Comparison of ENCODE assay signal across 33 cellular contexts in genomic region chr4:41389356-41389755, GRCh38.
"Had no signal": no experiment of that assay in that cellular context is flagged by ENCODE, and none has a peak within 500 bp of the region (broad histone marks: within the 10 kb centered on the region; RNA-seq: fewer than 3 reads in every experiment).

No MANE protein-coding gene starts in this region.

- H3K4me2 ChIP-seq: KMS-11 had no signal

- H3K9me3 Mint-ChIP-seq: activated CD4-positive, alpha-beta memory T cell treated with anti-CD3 and anti-CD28 coated beads for 36 hours; activated naive CD4-positive, alpha-beta T cell treated with anti-CD3 and anti-CD28 coated beads, Interleukin-2, amount 10 ng/mL, durations not matched to agents 7 days and 5 days; activated T-cell treated with anti-CD3 and anti-CD28 coated beads, Interleukin-2, amount 50 U/mL, for 4 hours; activated T-helper 1 cell treated with anti-CD3 and anti-CD28 coated beads, Interleukin-12 subunit alpha, Interleukin-12 subunit beta, Interleukin-2, Interleukin-4 antibody, amounts not matched to agents 30 ng/mL and 10 ng/mL and 1 ng/mL, durations not matched to agents 14 hours and 24 hours and 36 hours had no signal

- ATAC-seq: activated naive CD8-positive, alpha-beta T cell treated with anti-CD3 and anti-CD28 coated beads, Interleukin-2, amount 50 U/mL, for 24 hours; activated T-cell treated with anti-CD3 and anti-CD28 coated beads, Interleukin-2, amount 50 U/mL, for 4 hours; PC-3; Right ventricle myocardium inferior had no signal

- H3K36me3 Mint-ChIP-seq: activated CD4-positive, alpha-beta memory T cell treated with anti-CD3 and anti-CD28 coated beads for 36 hours; activated naive CD4-positive, alpha-beta T cell treated with anti-CD3 and anti-CD28 coated beads, Interleukin-2, amount 10 ng/mL, durations not matched to agents 7 days and 5 days; activated naive CD8-positive, alpha-beta T cell had no signal

- H3K4me3 Mint-ChIP-seq: activated B cell treated with CpG ODN at 0.5 μM for 24 hours; activated CD4-positive, alpha-beta memory T cell treated with anti-CD3 and anti-CD28 coated beads for 36 hours; activated naive CD4-positive, alpha-beta T cell treated with anti-CD3 and anti-CD28 coated beads, Interleukin-2, amount 10 ng/mL, durations not matched to agents 7 days and 5 days; activated naive CD8-positive, alpha-beta T cell; activated naive CD8-positive, alpha-beta T cell treated with anti-CD3 and anti-CD28 coated beads, Interleukin-2, amount 50 U/mL, for 24 hours; activated T-cell treated with anti-CD3 and anti-CD28 coated beads, Interleukin-2, amount 50 U/mL, for 4 hours; activated T-helper 1 cell treated with anti-CD3 and anti-CD28 coated beads, Interleukin-12 subunit alpha, Interleukin-12 subunit beta, Interleukin-2, Interleukin-4 antibody, amounts not matched to agents 30 ng/mL and 10 ng/mL and 1 ng/mL, durations not matched to agents 14 hours and 24 hours and 36 hours had no signal

- DNase-seq: activated B cell treated with CpG ODN at 0.5 μM for 24 hours; activated CD4-positive, alpha-beta memory T cell treated with anti-CD3 and anti-CD28 coated beads for 36 hours; activated CD4-positive, alpha-beta T cell treated with anti-CD3 and anti-CD28 coated beads for 4 hours; activated CD4-positive, alpha-beta T cell treated with anti-CD3 and anti-CD28 coated beads, Interleukin-2, amount 50 U/mL, for 1 hour; activated CD4-positive, CD25-positive, alpha-beta regulatory T cell treated with anti-CD3 and anti-CD28 coated beads, Interleukin-2, amount 50 U/mL, for 72 hours; activated CD8-positive, alpha-beta memory T cell treated with anti-CD3 and anti-CD28 coated beads, Interleukin-2, amount 50 U/mL, for 4 hours; activated gamma-delta T cell treated with Interleukin-2 at 50 U/mL for 16 hours; activated naive CD4-positive, alpha-beta T cell treated with anti-CD3 and anti-CD28 coated beads, Interleukin-2, amount 10 ng/mL, durations not matched to agents 7 days and 5 days; activated naive CD8-positive, alpha-beta T cell treated with anti-CD3 and anti-CD28 coated beads, Interleukin-2, amount 50 U/mL, for 24 hours; activated T-cell treated with anti-CD3 and anti-CD28 coated beads for 4 hours; activated T-cell treated with anti-CD3 and anti-CD28 coated beads, Interleukin-2, amount 50 U/mL, for 4 hours; anterior cingulate cortex; NCI-H1105; NCI-H1417 treated with DMSO at 0.1 percent for 48 hours; NCI-H187 treated with DMSO at 0.1 percent for 48 hours; NCI-H2081; NCI-H226; NCI-H446 treated with DMSO at 0.1 percent for 48 hours; NCI-H524; NCI-H69; PC-3; SIG-M5; SW 1271; T-helper 1 cell; T-helper 2 cell; T-helper 9 cell had no signal

- H3K27ac ChIP-seq: cardiac muscle cell, KMS-11, RWPE1, VCaP had no signal

- H3K36me3 ChIP-seq: cardiac muscle cell had no signal

- H3K27ac Mint-ChIP-seq: activated B cell treated with CpG ODN at 0.5 μM for 24 hours; activated CD4-positive, alpha-beta memory T cell treated with anti-CD3 and anti-CD28 coated beads for 36 hours; activated naive CD4-positive, alpha-beta T cell treated with anti-CD3 and anti-CD28 coated beads, Interleukin-2, amount 10 ng/mL, durations not matched to agents 7 days and 5 days; activated naive CD8-positive, alpha-beta T cell; activated naive CD8-positive, alpha-beta T cell treated with anti-CD3 and anti-CD28 coated beads, Interleukin-2, amount 50 U/mL, for 24 hours; activated T-helper 1 cell treated with anti-CD3 and anti-CD28 coated beads, Interleukin-12 subunit alpha, Interleukin-12 subunit beta, Interleukin-2, Interleukin-4 antibody, amounts not matched to agents 30 ng/mL and 10 ng/mL and 1 ng/mL, durations not matched to agents 14 hours and 24 hours and 36 hours had no signal

- H3K9ac ChIP-seq: KMS-11 had no signal

- H3K27me3 Mint-ChIP-seq: activated B cell treated with CpG ODN at 0.5 μM for 24 hours; activated CD4-positive, alpha-beta memory T cell treated with anti-CD3 and anti-CD28 coated beads for 36 hours; activated naive CD4-positive, alpha-beta T cell treated with anti-CD3 and anti-CD28 coated beads, Interleukin-2, amount 10 ng/mL, durations not matched to agents 7 days and 5 days; activated naive CD8-positive, alpha-beta T cell had no signal

- H3K4me3 ChIP-seq: cardiac muscle cell had no signal

- H3K4me1 Mint-ChIP-seq: activated B cell treated with CpG ODN at 0.5 μM for 24 hours; activated naive CD4-positive, alpha-beta T cell treated with anti-CD3 and anti-CD28 coated beads, Interleukin-2, amount 10 ng/mL, durations not matched to agents 7 days and 5 days; activated naive CD8-positive, alpha-beta T cell treated with anti-CD3 and anti-CD28 coated beads, Interleukin-2, amount 50 U/mL, for 24 hours had no signal
